8 cellular contexts compared by ENCODE assay signal in genomic region chr1:84298688-84299535, GRCh38. TPM values are rescaled to one million over a fixed set of nuclear protein-coding genes. Genes with fewer than 3 reads are reported as not detected.
DNase-seq lines count a peak whose midpoint lies in the region; ATAC-seq, FAIRE-seq and TF ChIP-seq lines count a peak whose summit lies in the region.

No MANE protein-coding gene starts in this region.

- in situ Hi-C loops in GM12878 (cut with MboI), result no loop called here

- ATAC-seq in GM21515 (IDR thresholded peaks at IDR 0.05; ENCODE audit: unreplicated experiment), result peak; percentile 43
- ATAC-seq in GM12878, result peak; percentile 81
- ATAC-seq in sciatic nerve, result peak; percentile 70

- no peaks in the 10 kb centered on the region for H3K36me3 ChIP-seq in SK-N-SH (replicated peaks in 1 of 2; ENCODE audit: control insufficient read depth in 1 of 2, insufficient read depth in 2 of 2, low read length in 1 of 2)
- H3K36me3 ChIP-seq in GM12878 (ENCODE audit: control insufficient read depth in 2 of 2, insufficient read depth in 2 of 2, low read length in 1 of 2), result no peaks in the 10 kb centered on the region

- RAD21 ChIA-PET in GM12878 (lab: Charles Lee; ENCODE audit: unreplicated experiment), result no interaction called here

- intact Hi-C loops in GM12878 (cut with micrococcal nuclease; ENCODE audit: unreplicated experiment) (no loop called here), sciatic nerve (cut with DNase I) (no loop called here)

- H4K20me1 ChIP-seq in SK-N-SH (ENCODE audit: insufficient read depth) (no peaks in the 10 kb centered on the region), GM12878 (ENCODE audit: control insufficient read depth, insufficient read depth) (no peaks in the 10 kb centered on the region)

- TF ChIP-seq POLR2A in GM12878 (IDR thresholded peaks at IDR 0.05; ENCODE audit: low read depth, low read length), result no peak

- TF ChIP-seq CTCF in SK-N-SH (IDR thresholded peaks at IDR 0.05) (no peak), GM12878 (IDR thresholded peaks at IDR 0.05 in 2 of 3, conservative IDR thresholded peaks at IDR 0.05 in 1 of 3; ENCODE audit: control insufficient read depth in 2 of 3, extremely low read depth in 1 of 3, insufficient read depth in 1 of 3, low read depth in 3 of 3, low read length in 3 of 3) (no peak)

- H3K27ac ChIP-seq in SK-N-SH (ENCODE audit: low read depth in 2 of 2, low read length in 1 of 2) (peak overlapping the region; percentile 52 to 89), GM12878 (ENCODE audit: control insufficient read depth, insufficient read depth) (peak overlapping the region; percentile 47)

- peaks cover 11% of the 10 kb centered on the region for H3F3A ChIP-seq in SK-N-SH (replicated peaks; ENCODE audit: insufficient read depth)

- no TSS peak for BruUV-seq in GM12878 (replicated peaks; lab: Mats Ljungman, UMichigan)

- POLR2A ChIA-PET in SK-N-SH (lab: Yijun Ruan, JAX) (no interaction called here), GM12878 (lab: Charles Lee) (no interaction called here)

- H3K9me2 ChIP-seq in SK-N-SH, result no peaks in the 10 kb centered on the region

- peaks cover 17 to 18% of the 10 kb centered on the region in 2 experiments; a peak in 3 of 4 replicates for H3K4me1 ChIP-seq in SK-N-SH (ENCODE audit: control insufficient read depth in 1 of 2, insufficient read depth in 2 of 2, low read depth in 1 of 2, low read length in 1 of 2)
- H3K4me1 ChIP-seq in GM12878 (ENCODE audit: control insufficient read depth, insufficient read depth, low read length), result peaks cover 10% of the 10 kb centered on the region; the same call in 1 of the 2 replicates

- SMC1A ChIA-PET in GM12878 (lab: Charles Lee; ENCODE audit: uncharacterized antibody, unreplicated experiment), result no interaction called here

- WGBS in SK-N-SH (ENCODE audit: low lambda C conversion rate), result 14% methylated on average over 14 of the region's 50 CpGs
- 3% methylated on average over 50 of the region's 50 CpGs for WGBS in GM12878 (ENCODE audit: insufficient coverage, insufficient replicate concordance, low lambda C conversion rate, missing lambda C conversion rate)

- H3K79me2 ChIP-seq in SK-N-SH (ENCODE audit: insufficient read depth) (no peaks in the 10 kb centered on the region), GM12878 (ENCODE audit: control insufficient read depth, insufficient read depth, low read length) (no peaks in the 10 kb centered on the region)

- H3K27me3 ChIP-seq in SK-N-SH (ENCODE audit: insufficient read depth) (no peaks in the 10 kb centered on the region), GM12878 (replicated peaks in 1 of 2; ENCODE audit: control insufficient read depth in 2 of 2, insufficient read depth in 2 of 2, low read length in 1 of 2) (no peaks in the 10 kb centered on the region)

- H3K4me3 ChIP-seq in SK-N-SH (ENCODE audit: low read depth in 2 of 2, low read length in 1 of 2) (peak overlapping the region; percentile 84 to 95), GM12878 (peak overlapping the region; percentile 88), iPS-11a (ENCODE audit: low read depth, low read length) (peak overlapping the region; percentile 92)

- H3K9me3 ChIP-seq in SK-N-SH (peaks cover 4% of the 10 kb centered on the region; the same call in 1 of the 2 replicates), GM12878 (replicated peaks; ENCODE audit: control insufficient read depth, insufficient read depth, low read length) (no peaks in the 10 kb centered on the region; the same call in 2 of the 3 replicates)

- DNase-seq in EH (ENCODE audit: low read depth) (peak; percentile 43), HUDEP-2 (lab: John Stamatoyannopoulos, UW; ENCODE audit: unreplicated experiment in 76 of 76) (peak in 48 of 76 experiments; percentile 3 to 74 (median 34)), SK-N-SH (peak; percentile 77), GM12878 (ENCODE audit: low read depth, low spot score) (no peak), sciatic nerve (ENCODE audit: low spot score) (peak; percentile 64), OCI-M2 (lab: John Stamatoyannopoulos, UW; ENCODE audit: unreplicated experiment) (no peak)

- CTCF ChIA-PET in SK-N-SH (lab: Yijun Ruan, JAX) (interaction anchor here (0.7 to 2.4 kb wide), 6 partner anchors 34 to 455 kb away, joined by 3 to 9 read pairs (median 4); no protein-coding TSS in a partner anchor), GM12878 (lab: Yijun Ruan, JAX) (no interaction called here)

- FAIRE-seq in GM12878 (lab: Jason Lieb, UNC), result no peak

- peak overlapping the region; percentile 91 for H3K4me2 ChIP-seq in SK-N-SH
- H3K4me2 ChIP-seq in GM12878 (ENCODE audit: control insufficient read depth, insufficient read depth), result peak overlapping the region; percentile 58

- no peak for TF ChIP-seq EP300 in SK-N-SH (IDR thresholded peaks at IDR 0.05; ENCODE audit: borderline replicate concordance in 1 of 2, low read depth in 1 of 2, low read length in 1 of 2)
- TF ChIP-seq EP300 in GM12878 (IDR thresholded peaks at IDR 0.05; ENCODE audit: borderline replicate concordance in 1 of 2, control insufficient read depth in 1 of 2, low read depth in 2 of 2, low read length in 2 of 2), result no peak

- H3K9ac ChIP-seq in SK-N-SH (peak overlapping the region; percentile 71), GM12878 (ENCODE audit: control insufficient read depth, insufficient read depth, low read length) (peak overlapping the region; percentile 63)

- peak overlapping the region; percentile 91 for H2AFZ ChIP-seq in SK-N-SH (ENCODE audit: low read depth)
- peak overlapping the region; percentile 70 for H2AFZ ChIP-seq in GM12878 (ENCODE audit: control insufficient read depth, low read depth, low read length)

- TF ChIP-seq RAD21 in SK-N-SH (IDR thresholded peaks at IDR 0.05; ENCODE audit: low read length) (no peak), GM12878 (IDR thresholded peaks at IDR 0.05; ENCODE audit: insufficient read depth, low read depth, low read length) (no peak)

TF ChIP-seq in SK-N-SH, 30 proteins besides CTCF, POLR2A, EP300 and RAD21 (continues in another document):
- TF ChIP-seq, protein P1, sequence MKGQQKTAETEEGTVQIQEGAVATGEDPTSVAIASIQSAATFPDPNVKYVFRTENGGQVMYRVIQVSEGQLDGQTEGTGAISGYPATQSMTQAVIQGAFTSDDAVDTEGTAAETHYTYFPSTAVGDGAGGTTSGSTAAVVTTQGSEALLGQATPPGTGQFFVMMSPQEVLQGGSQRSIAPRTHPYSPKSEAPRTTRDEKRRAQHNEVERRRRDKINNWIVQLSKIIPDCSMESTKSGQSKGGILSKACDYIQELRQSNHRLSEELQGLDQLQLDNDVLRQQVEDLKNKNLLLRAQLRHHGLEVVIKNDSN (IDR thresholded peaks at IDR 0.05; ENCODE audit: borderline replicate concordance, low read depth), result no peak
- peak; percentile 54 for TF ChIP-seq YY1 (IDR thresholded peaks at IDR 0.05; ENCODE audit: low read depth)
- 0 out of 2 replicates have a peak, but pooled peaks have one; percentile 9 for TF ChIP-seq SIN3A (IDR thresholded peaks at IDR 0.05; ENCODE audit: borderline replicate concordance, low read depth, low read length)
- no peak; the same call in 1 of the 2 replicates for TF ChIP-seq TAF1 (IDR thresholded peaks at IDR 0.05; ENCODE audit: borderline replicate concordance, low read depth, low read length)
- TF ChIP-seq MAX (IDR thresholded peaks at IDR 0.05; ENCODE audit: low read depth), result peak; percentile 21; the same call in 1 of the 2 replicates
- TF ChIP-seq MXI1 (IDR thresholded peaks at IDR 0.05; ENCODE audit: low read depth, low read length), result peak; percentile 48

TF ChIP-seq in GM12878, 131 proteins besides CTCF, POLR2A, EP300 and RAD21:
- no peak for TF ChIP-seq ZNF217 (IDR thresholded peaks at IDR 0.05)
- peak; percentile 47 for TF ChIP-seq EED (IDR thresholded peaks at IDR 0.05; ENCODE audit: low read depth)
- TF ChIP-seq YY1 (IDR thresholded peaks at IDR 0.05; ENCODE audit: low read depth, low read length), result peak; percentile 53; the same call in 1 of the 2 replicates
- no peak for TF ChIP-seq SUZ12 (IDR thresholded peaks at IDR 0.05; ENCODE audit: unreplicated experiment)
- peak in 1 of 2 experiments; percentile 68; a peak in 2 of 3 replicates for TF ChIP-seq EGR1 (IDR thresholded peaks at IDR 0.05; ENCODE audit: borderline replicate concordance in 1 of 2, low read depth in 2 of 2, low read length in 2 of 2)
- 0 out of 2 replicates have a peak, but pooled peaks have one; percentile 37 for TF ChIP-seq GATAD2B (conservative IDR thresholded peaks at IDR 0.05; ENCODE audit: low read depth)
- TF ChIP-seq RUNX3 (IDR thresholded peaks at IDR 0.05; ENCODE audit: low read length), result 0 out of 2 replicates have a peak, but pooled peaks have one; percentile 24

RNA-seq across cellular contexts. Expression of gene SAMD13, which starts 2.6 kb away (rescaled TPM):
- 1.3 and 1.9 TPM in 2 replicates for polyA plus RNA-seq in SK-N-SH (2012; rRNA removed)
- polyA plus RNA-seq in SK-N-SH (2012; cell fraction: cytosol; rRNA removed), result 2.2 and 3.0 TPM in 2 replicates
- polyA plus RNA-seq in SK-N-SH (2012; cell fraction: nucleus; rRNA removed), result 0.23 and 0.46 TPM in 2 replicates
- total RNA-seq in GM12878 (2013; cell fraction: nucleolus; rRNA removed), result not detected in 2 replicates
- total RNA-seq in GM12878 (2014; rRNA removed), result 1.2 and 2.2 TPM in 2 replicates
- total RNA-seq in GM12878 (2014; rRNA removed; fragmentation: Illumina TruSeq; extraction: Trizol), result 1.0 and 1.2 TPM in 2 replicates
- 0.85 and 0.98 TPM in 2 replicates for total RNA-seq in GM12878 (2021)
- 0.92 TPM for polyA plus RNA-seq in GM12878 (2011; ENCODE audit: low read depth)
- polyA plus RNA-seq in GM12878 (2011; rRNA removed), result 0.06 TPM in 1 of 2 replicates, not detected in the other
- polyA plus RNA-seq in GM12878 (2011; cell fraction: cytosol; rRNA removed), result not detected in 2 replicates
- not detected in 2 replicates for polyA plus RNA-seq in GM12878 (2011; cell fraction: nucleus; rRNA removed)
- 0.50 and 0.58 TPM in 2 replicates for polyA plus RNA-seq in GM12878 (2012)
- 1.3 and 1.4 TPM in 2 replicates for polyA plus RNA-seq in GM12878 (2014; fragmentation: Illumina TruSeq; extraction: Trizol)
- 1 to 10 TPM; 1.1 to 1.9 TPM for polyA plus RNA-seq in GM12878 (2014; fragmentation: Nextera tagmentation; extraction: Ambion mirVana)
- 1.1 and 1.3 TPM in 2 replicates for polyA plus RNA-seq in GM12878 (2014; rRNA removed)
- polyA plus RNA-seq in GM12878 (2016; fragmentation: Nextera tagmentation; extraction: Ambion mirVana), result 1 to 10 TPM in 1 of 2 experiments, under 1 TPM in 1; 0.81 to 1.1 TPM
- polyA minus RNA-seq in GM12878 (2011; rRNA and poly(A)+ RNA removed), result not detected in 2 replicates
- polyA minus RNA-seq in GM12878 (2011; cell fraction: cytosol; rRNA and poly(A)+ RNA removed), result not detected in 2 replicates
- not detected in 2 replicates for polyA minus RNA-seq in GM12878 (2011; cell fraction: nucleus; rRNA and poly(A)+ RNA removed)
- 0.76 TPM for total RNA-seq in sciatic nerve

Comparison
In these comparisons a context has a peak if more than half of its experiments do, and no peak if none do; other contexts are left out.
1. DNase-seq: peak in EH (single experiment), HUDEP-2 (48 of 76), SK-N-SH (single experiment) and sciatic nerve (single experiment); none in GM12878 (single experiment) and OCI-M2 (single experiment).
2. Peak in every context shown above with its lines, with median percentiles within 50 percentile points of each other: ATAC-seq and H3K4me3 ChIP-seq.